ENCODE assay signal across 13 cellular contexts in genomic region chr11:1306186-1307162, GRCh38. TPM values are rescaled to one million over a fixed set of nuclear protein-coding genes. Genes with fewer than 3 reads are reported as not detected.
DNase-seq lines count a peak whose midpoint lies in the region; ATAC-seq, FAIRE-seq and TF ChIP-seq lines count a peak whose summit lies in the region.
"Had no signal": no experiment of that assay in that cellular context is flagged by ENCODE, and none has a peak within 500 bp of the region (broad histone marks: within the 10 kb centered on the region; RNA-seq: fewer than 3 reads in every experiment).

No MANE protein-coding gene starts in this region.

- H3K4me3 Mint-ChIP-seq in astrocyte (ENCODE audit: unreplicated experiment) = peak overlapping the region; percentile 40

- DNase-seq in activated CD8-positive, alpha-beta memory T cell treated with anti-CD3 and anti-CD28 coated beads, Interleukin-2, amount 50 U/mL, for 48 hours = peak; percentile 47
- DNase-seq in activated CD8-positive, alpha-beta memory T cell treated with anti-CD3 and anti-CD28 coated beads, Interleukin-2, amount 50 U/mL, for 4 hours = no peak
- no peak for DNase-seq in astrocyte (ENCODE audit: low read depth)
- DNase-seq in HepG2 (ENCODE audit: low spot score) = no peak
- DNase-seq in stomach = peak; percentile 20
- no peak for DNase-seq in NOMO-1 (lab: John Stamatoyannopoulos, UW; ENCODE audit: unreplicated experiment in 2 of 2)
- DNase-seq: NCI-H446 treated with DMSO at 0.1 percent for 48 hours had no signal

- no peak for TF ChIP-seq RAD21 in HepG2 (CRISPR knock-in tag; IDR thresholded peaks at IDR 0.05)

- intact Hi-C loops in HepG2 (cut with micrococcal nuclease; ENCODE audit: unreplicated experiment) = loop anchor here (10.0 kb wide), 1 partner anchor 78 kb away; the partner anchor contains the start of gene BRSK2
- intact Hi-C loops in stomach (cut with DNase I; ENCODE audit: low total_unique reads) = no loop called here

- H3K36me3 ChIP-seq in astrocyte (ENCODE audit: insufficient read depth, low read length) (no peaks in the 10 kb centered on the region), HepG2 (replicated peaks in 1 of 2; ENCODE audit: control insufficient read depth in 1 of 2, insufficient read depth in 2 of 2, low read length in 2 of 2) (peaks cover 3 to 8% of the 10 kb centered on the region in 2 experiments; a peak in 3 of 5 replicates), stomach (peaks cover 0 to 19% (median 10%) of the 10 kb centered on the region in 4 donors)
- H3K36me3 ChIP-seq: cardiac muscle cell had no signal

- no peak overlapping the region for H3K27ac Mint-ChIP-seq in astrocyte (ENCODE audit: unreplicated experiment)

- CTCF ChIA-PET in HepG2 (lab: Yijun Ruan, JAX; ENCODE audit: low intra/inter-chr PET ratio, low total read pairs) = no interaction called here

- TF ChIP-seq EP300 in HepG2 (IDR thresholded peaks at IDR 0.05; ENCODE audit: low read depth in 2 of 2, low read length in 2 of 2) = no peak
- no peak for TF ChIP-seq EP300 in HepG2 (CRISPR knock-in tag; IDR thresholded peaks at IDR 0.05; ENCODE audit: borderline replicate concordance)
- no peak for TF ChIP-seq EP300 in stomach (IDR thresholded peaks at IDR 0.05)

- no peaks in the 10 kb centered on the region for H3K36me3 Mint-ChIP-seq in astrocyte (ENCODE audit: low read depth, unreplicated experiment)

- H4K20me1 ChIP-seq in astrocyte (ENCODE audit: insufficient read depth, low read length) (peaks cover 75% of the 10 kb centered on the region), HepG2 (ENCODE audit: insufficient read depth, low read length) (no peaks in the 10 kb centered on the region)

- POLR2A ChIA-PET in HepG2 (lab: Yijun Ruan, JAX) = interaction anchor here (2.2 kb wide), 1 partner anchor 27 kb away, joined by 15 read pairs; no protein-coding TSS in a partner anchor

- TF ChIP-seq POLR2A in HepG2 (IDR thresholded peaks at IDR 0.05; ENCODE audit: insufficient read depth in 1 of 2, low read depth in 2 of 2, low read length in 2 of 2) (no peak), stomach (IDR thresholded peaks at IDR 0.05) (no peak)

- H3K27me3 ChIP-seq in astrocyte (ENCODE audit: insufficient read depth, low read length) = no peaks in the 10 kb centered on the region
- no peaks in the 10 kb centered on the region for H3K27me3 ChIP-seq in HepG2 (ENCODE audit: control insufficient read depth in 1 of 2, insufficient read depth in 2 of 2, low read length in 2 of 2)
- no peaks in the 10 kb centered on the region for H3K27me3 ChIP-seq in stomach
- H3K27me3 ChIP-seq: cardiac muscle cell, vagina had no signal

- WGBS in HepG2 (ENCODE audit: low lambda C conversion rate) = 81% methylated on average over 22 of the region's 30 CpGs
- 77 to 85% (median 80%) methylated on average over 23 to 30 of the region's 30 CpGs for WGBS in stomach, 5 donors

- TF ChIP-seq CTCF in astrocyte (IDR thresholded peaks at IDR 0.05; ENCODE audit: insufficient read depth, low read depth, low read length) = no peak
- TF ChIP-seq CTCF in HepG2 (CRISPR knock-in tag; IDR thresholded peaks at IDR 0.05) = no peak
- TF ChIP-seq CTCF in stomach (IDR thresholded peaks at IDR 0.05) = no peak

- peaks cover 78% of the 10 kb centered on the region for H3K79me2 ChIP-seq in astrocyte (ENCODE audit: insufficient read depth, low read length)
- peaks cover 71% of the 10 kb centered on the region for H3K79me2 ChIP-seq in HepG2 (ENCODE audit: insufficient read depth, low read length)

- no TSS peak for BruUV-seq in HepG2 (replicated peaks; lab: Mats Ljungman, UMichigan)

- H3K4me1 ChIP-seq in astrocyte (ENCODE audit: insufficient read depth, low read length) (peaks cover 19% of the 10 kb centered on the region), HepG2 (ENCODE audit: insufficient read depth, low read length) (peaks cover 84% of the 10 kb centered on the region), stomach (peaks cover 76 to 91% (median 88%) of the 10 kb centered on the region in 4 donors)

- H3K27ac ChIP-seq in astrocyte (ENCODE audit: low read depth, low read length) (no peak overlapping the region), HepG2 (ENCODE audit: extremely low read length, insufficient read depth, low read length) (peak overlapping the region; percentile 95), stomach (peak overlapping the region in 4 of 5 donors; percentile 2 to 96 (median 60))
- H3K27ac ChIP-seq: cardiac muscle cell had no signal

- no peak for FAIRE-seq in astrocyte (lab: Jason Lieb, UNC)
- FAIRE-seq in HepG2 (lab: Jason Lieb, UNC) = no peak
- FAIRE-seq: H1, small intestine had no signal

- no peak overlapping the region for H3K4me2 ChIP-seq in astrocyte (ENCODE audit: low read length)
- H3K4me2 ChIP-seq in HepG2 (ENCODE audit: low read depth, low read length) = peak overlapping the region; percentile 83

- ATAC-seq in HepG2 (no peak), HG03039 (IDR thresholded peaks at IDR 0.05; ENCODE audit: unreplicated experiment) (no peak), GM19452 (IDR thresholded peaks at IDR 0.05; ENCODE audit: unreplicated experiment) (no peak)

- H2AFZ ChIP-seq in astrocyte (ENCODE audit: low read depth, low read length) (no peak overlapping the region), HepG2 (ENCODE audit: low read length) (no peak overlapping the region)

- H3K27me3 Mint-ChIP-seq in astrocyte (ENCODE audit: low read depth, unreplicated experiment) = no peaks in the 10 kb centered on the region

- in situ Hi-C loops in HepG2 (cut with HindIII; ENCODE audit: extremely low pct_ligation_motif_present, low pct_unique_long_range_greater_than_20kb) = no loop called here

- no peaks in the 10 kb centered on the region for H3K9me3 ChIP-seq in astrocyte (ENCODE audit: insufficient read depth, low read depth, low read length)
- peaks cover under 1% of the 10 kb centered on the region; the same call in 1 of the 2 replicates for H3K9me3 ChIP-seq in HepG2 (ENCODE audit: low read length)
- no peaks in the 10 kb centered on the region for H3K9me3 ChIP-seq in stomach
- H3K9me3 ChIP-seq: vagina had no signal

- peaks cover 6% of the 10 kb centered on the region for H3K4me1 Mint-ChIP-seq in astrocyte (ENCODE audit: low read depth, unreplicated experiment)

- peaks cover 9% of the 10 kb centered on the region for H3K9me3 Mint-ChIP-seq in astrocyte (ENCODE audit: unreplicated experiment)

- H3K4me3 ChIP-seq in astrocyte (ENCODE audit: insufficient read depth, low read depth, low read length) (no peak overlapping the region), HepG2 (replicated peaks in 1 of 3; ENCODE audit: insufficient read depth in 1 of 3, low read depth in 2 of 3, low read length in 3 of 3) (peak overlapping the region; percentile 53 to 69 (median 57); a peak in 4 of 6 replicates), stomach (peak overlapping the region in 1 of 4 donors; percentile 94)
- H3K4me3 ChIP-seq: cardiac muscle cell had no signal

- H3K9ac ChIP-seq in astrocyte (ENCODE audit: low read length) (no peak overlapping the region), HepG2 (ENCODE audit: insufficient read depth, low read depth, low read length) (peak overlapping the region; percentile 63)

TF ChIP-seq in HepG2, 621 proteins besides CTCF, POLR2A, EP300 and RAD21 (continues in another document):
- no peak for TF ChIP-seq HOXA3 (CRISPR knock-in tag; IDR thresholded peaks at IDR 0.05)
- TF ChIP-seq SUZ12 (IDR thresholded peaks at IDR 0.05; ENCODE audit: low read depth, low read length) = no peak

RNA-seq across cellular contexts. Expression of gene TOLLIP, which starts 3.0 kb away (rescaled TPM):
- total RNA-seq in astrocyte (44.8 and 46.4 TPM in 2 replicates), HepG2 (2016; rRNA removed; fragmentation: Illumina TruSeq; extraction: Trizol) (19.4 and 25.9 TPM in 2 replicates), stomach (100 to 1,000 TPM in 1 of 5 donors, 10 to 100 TPM in 4; 14.9 to 119 (median 55.4) TPM)
- 21.8 and 24.1 TPM in 2 replicates for total RNA-seq in HepG2 (2016; cell fraction: cytosol; rRNA removed; fragmentation: Illumina TruSeq; extraction: Trizol; ENCODE audit: low read depth)
- 18.0 and 24.4 TPM in 2 replicates for total RNA-seq in HepG2 (2016; cell fraction: insoluble cytoplasmic fraction; rRNA removed; fragmentation: Illumina TruSeq; extraction: Trizol)
- total RNA-seq in HepG2 (2016; cell fraction: membrane; rRNA removed; fragmentation: Illumina TruSeq; extraction: Trizol) = 16.0 and 17.9 TPM in 2 replicates
- total RNA-seq in HepG2 (2016; cell fraction: nucleus; rRNA removed; fragmentation: Illumina TruSeq; extraction: Trizol) = 11.3 and 14.6 TPM in 2 replicates
- polyA plus RNA-seq in HepG2 (2011; rRNA removed) (44.2 and 47.5 TPM in 2 replicates), stomach (10 to 100 TPM; 23.9 to 29.3 (median 26.9) TPM)
- 27.1 and 38.7 TPM in 2 replicates for polyA plus RNA-seq in HepG2 (2011; cell fraction: cytosol; rRNA removed)
- 59.6 and 61.9 TPM in 2 replicates for polyA plus RNA-seq in HepG2 (2011; cell fraction: nucleus; rRNA removed)
- polyA plus RNA-seq in HepG2 (2012) = 31.4 and 32.5 TPM in 2 replicates
- polyA plus RNA-seq in HepG2 (2016; cell fraction: cytosol; fragmentation: Illumina TruSeq; extraction: Trizol; ENCODE audit: low read depth) = 23.1 and 26.1 TPM in 2 replicates
- polyA plus RNA-seq in HepG2 (2016; cell fraction: insoluble cytoplasmic fraction; fragmentation: Illumina TruSeq; extraction: Trizol; ENCODE audit: low read depth) = 40.7 and 53.4 TPM in 2 replicates
- 25.9 and 29.3 TPM in 2 replicates for polyA plus RNA-seq in HepG2 (2016; cell fraction: membrane; fragmentation: Illumina TruSeq; extraction: Trizol; ENCODE audit: low read depth)
- 27.5 and 35.7 TPM in 2 replicates for polyA plus RNA-seq in HepG2 (2016; cell fraction: nucleus; fragmentation: Illumina TruSeq; extraction: Trizol; ENCODE audit: insufficient read depth, low read depth)
- 19.2 and 101 TPM in 2 replicates for polyA minus RNA-seq in HepG2 (2011; rRNA and poly(A)+ RNA removed; ENCODE audit: low replicate concordance)
- 14.2 and 15.4 TPM in 2 replicates for polyA minus RNA-seq in HepG2 (2011; cell fraction: cytosol; rRNA and poly(A)+ RNA removed)
- 17.4 and 24.5 TPM in 2 replicates for polyA minus RNA-seq in HepG2 (2011; cell fraction: nucleus; rRNA and poly(A)+ RNA removed)

Comparison
In these comparisons a context has a peak if more than half of its experiments do, and no peak if none do; other contexts are left out.
1. DNase-seq: peak in activated CD8-positive, alpha-beta memory T cell treated with anti-CD3 and anti-CD28 coated beads, Interleukin-2, amount 50 U/mL, for 48 hours (single experiment) and stomach (single experiment); none in activated CD8-positive, alpha-beta memory T cell treated with anti-CD3 and anti-CD28 coated beads, Interleukin-2, amount 50 U/mL, for 4 hours (single experiment), astrocyte (single experiment), HepG2 (single experiment) and NOMO-1 (0 of 2).